11 cellular contexts compared by ENCODE assay signal in genomic region chr22:19872779-19873137, GRCh38. TPM values are rescaled to one million over a fixed set of nuclear protein-coding genes. Genes with fewer than 3 reads are reported as not detected.
DNase-seq lines count a peak whose midpoint lies in the region; ATAC-seq and TF ChIP-seq lines count a peak whose summit lies in the region.
"Had no signal": no experiment of that assay in that cellular context is flagged by ENCODE, and none has a peak within 500 bp of the region (broad histone marks: within the 10 kb centered on the region; RNA-seq: fewer than 3 reads in every experiment).

No MANE protein-coding gene starts in this region.

- no peak for ATAC-seq in right cardiac atrium
- ATAC-seq in Right ventricle myocardium superior (ENCODE audit: poor library complexity): no peak
- no peak for ATAC-seq in GM21576 (IDR thresholded peaks at IDR 0.05; ENCODE audit: unreplicated experiment)
- ATAC-seq in HG03280 (IDR thresholded peaks at IDR 0.05; ENCODE audit: unreplicated experiment): no peak
- ATAC-seq: CD8-positive, alpha-beta T cell had no signal

- no peak for TF ChIP-seq CTCF in GM10266 (IDR thresholded peaks at IDR 0.05; ENCODE audit: control insufficient read depth, insufficient read depth, low read depth, missing control alignments)

- no peaks in the 10 kb centered on the region for H3K9me3 ChIP-seq in right cardiac atrium (ENCODE audit: control insufficient read depth, low read length)
- H3K9me3 ChIP-seq: sigmoid colon had no signal

- intact Hi-C loops in right cardiac atrium (cut with DNase I) (no loop called here), Right ventricle myocardium superior (cut with DNase I) (no loop called here)

- no peaks in the 10 kb centered on the region for H3K4me1 ChIP-seq in right cardiac atrium (ENCODE audit: control insufficient read depth, insufficient read depth, low read length)

- 70% methylated on average over 7 of the region's 7 CpGs for WGBS in right cardiac atrium

- no peaks in the 10 kb centered on the region for H3K27me3 ChIP-seq in right cardiac atrium (ENCODE audit: control insufficient read depth, insufficient read depth)
- H3K27me3 ChIP-seq: sigmoid colon had no signal

- DNase-seq in right cardiac atrium (peak; percentile 15 to 42 (median 24)), Right ventricle myocardium superior (no peak), NCI-H510A (lab: John Stamatoyannopoulos, UW) (peak; percentile 77), left kidney (ENCODE audit: low read depth, low spot score) (peak; percentile 36), GM10266 (ENCODE audit: extremely low spot score) (no peak)
- DNase-seq: amygdala, OCI-M1 had no signal

- no peak overlapping the region for H3K4me3 ChIP-seq in right cardiac atrium (ENCODE audit: low read length)
- H3K4me3 ChIP-seq: sigmoid colon had no signal

- no peak overlapping the region for H3K27ac ChIP-seq in right cardiac atrium (ENCODE audit: low read length)
- H3K27ac ChIP-seq: sigmoid colon had no signal

RNA-seq across cellular contexts. Expression of gene GNB1L, which starts 18.1 kb away (rescaled TPM):
- total RNA-seq in right cardiac atrium (1 to 10 TPM; 2.8 to 4.9 (median 4.0) TPM), Right ventricle myocardium superior (2.5 TPM)
- 2.1 TPM for polyA plus RNA-seq in right cardiac atrium

RNA-seq across cellular contexts. Expression of gene RTL10, which starts 18.1 kb away (rescaled TPM):
- total RNA-seq in right cardiac atrium (1 to 10 TPM; 6.8 to 9.9 (median 8.8) TPM), Right ventricle myocardium superior (6.2 TPM)
- polyA plus RNA-seq in right cardiac atrium: 5.8 TPM

Comparison
In these comparisons a context has a peak if more than half of its experiments do, and no peak if none do; other contexts are left out.
1. DNase-seq: peak in right cardiac atrium (3 of 3), NCI-H510A (single experiment) and left kidney (single experiment); none in Right ventricle myocardium superior (single experiment) and GM10266 (single experiment).